19 cellular contexts compared by ENCODE assay signal in genomic region chr1:11537380-11537764, GRCh38. TPM values are rescaled to one million over a fixed set of nuclear protein-coding genes. Genes with fewer than 3 reads are reported as not detected.
DNase-seq lines count a peak whose midpoint lies in the region; ATAC-seq and TF ChIP-seq lines count a peak whose summit lies in the region.
"Had no signal": no experiment of that assay in that cellular context is flagged by ENCODE, and none has a peak within 500 bp of the region (broad histone marks: within the 10 kb centered on the region; RNA-seq: fewer than 3 reads in every experiment).

No MANE protein-coding gene starts in this region.

- H3K4me1 ChIP-seq in neural progenitor cell = no peaks in the 10 kb centered on the region
- no peaks in the 10 kb centered on the region for H3K4me1 ChIP-seq in osteoblast (ENCODE audit: insufficient read depth, low read length)
- H3K4me1 ChIP-seq in spleen = no peaks in the 10 kb centered on the region
- H3K4me1 ChIP-seq: Caco-2 had no signal

- TF ChIP-seq POLR2A in spleen (IDR thresholded peaks at IDR 0.05) = no peak

- peaks cover 5% of the 10 kb centered on the region for H3K27me3 Mint-ChIP-seq in neural progenitor cell (ENCODE audit: insufficient read depth, low read depth)
- no peaks in the 10 kb centered on the region for H3K27me3 Mint-ChIP-seq in activated T-helper 17 cell treated with anti-CD3 and anti-CD28 coated beads, Interleukin-2, amount 50 U/mL, for 72 hours

- H4K20me1 ChIP-seq in neural progenitor cell (ENCODE audit: low read depth) = peaks cover 4% of the 10 kb centered on the region
- H4K20me1 ChIP-seq in osteoblast (ENCODE audit: insufficient read depth, low read length) = no peaks in the 10 kb centered on the region

- H3K27me3 ChIP-seq in neural progenitor cell = no peaks in the 10 kb centered on the region
- H3K27me3 ChIP-seq in osteoblast (ENCODE audit: insufficient read depth, low read length) = no peaks in the 10 kb centered on the region
- H3K27me3 ChIP-seq in spleen (replicated peaks in 1 of 7) = peaks cover 0 to 52% (median 0%) of the 10 kb centered on the region in 7 donors
- H3K27me3 ChIP-seq: BLaER1 treated with 17β-estradiol and CSF1 and Interleukin-3, amounts not matched to agents 10 nM and 100 nM had no signal

- H2AFZ ChIP-seq in neural progenitor cell (replicated peaks) = no peak overlapping the region
- no peak overlapping the region for H2AFZ ChIP-seq in osteoblast (ENCODE audit: low read length)

- peak overlapping the region; percentile 50 for H3K27ac Mint-ChIP-seq in neural progenitor cell
- H3K27ac Mint-ChIP-seq in activated T-helper 17 cell treated with anti-CD3 and anti-CD28 coated beads, Interleukin-2, amount 50 U/mL, for 72 hours = no peak overlapping the region
- H3K27ac Mint-ChIP-seq: B cell; CD4-positive, alpha-beta T cell; CD8-positive, alpha-beta T cell had no signal

- peaks cover 5% of the 10 kb centered on the region for H3K4me1 Mint-ChIP-seq in neural progenitor cell
- no peaks in the 10 kb centered on the region for H3K4me1 Mint-ChIP-seq in activated T-helper 17 cell treated with anti-CD3 and anti-CD28 coated beads, Interleukin-2, amount 50 U/mL, for 72 hours
- H3K4me1 Mint-ChIP-seq: B cell had no signal

- WGBS in spleen, 5 donors = 69 to 77% (median 74%) methylated on average over 9 of the region's 9 CpGs

- H3K27ac ChIP-seq in neural progenitor cell (no peak overlapping the region), osteoblast (ENCODE audit: low read depth, low read length) (no peak overlapping the region), spleen (no peak overlapping the region)
- H3K27ac ChIP-seq: BLaER1 treated with 17β-estradiol and CSF1 and Interleukin-3, amounts not matched to agents 10 nM and 100 nM; C4-2B had no signal

- H3K4me2 ChIP-seq in neural progenitor cell (no peak overlapping the region), osteoblast (ENCODE audit: insufficient read depth, low read length) (no peak overlapping the region)
- H3K4me2 ChIP-seq: BLaER1 treated with 17β-estradiol and CSF1 and Interleukin-3, amounts not matched to agents 10 nM and 100 nM had no signal

- no peaks in the 10 kb centered on the region for H3K36me3 ChIP-seq in neural progenitor cell
- H3K36me3 ChIP-seq in osteoblast (ENCODE audit: insufficient read depth, low read length) = no peaks in the 10 kb centered on the region
- no peaks in the 10 kb centered on the region for H3K36me3 ChIP-seq in spleen
- H3K36me3 ChIP-seq: BLaER1 treated with 17β-estradiol and CSF1 and Interleukin-3, amounts not matched to agents 10 nM and 100 nM had no signal

- no peak overlapping the region for H3K9ac ChIP-seq in neural progenitor cell
- H3K9ac ChIP-seq: BLaER1 treated with 17β-estradiol and CSF1 and Interleukin-3, amounts not matched to agents 10 nM and 100 nM had no signal

- H3K9me3 Mint-ChIP-seq in neural progenitor cell = no peaks in the 10 kb centered on the region
- no peaks in the 10 kb centered on the region for H3K9me3 Mint-ChIP-seq in activated T-helper 17 cell treated with anti-CD3 and anti-CD28 coated beads, Interleukin-2, amount 50 U/mL, for 72 hours
- H3K9me3 Mint-ChIP-seq: CD4-positive, alpha-beta T cell; CD8-positive, alpha-beta T cell had no signal

- no peaks in the 10 kb centered on the region for H3F3A ChIP-seq in neural progenitor cell (ENCODE audit: low read depth)

- no peaks in the 10 kb centered on the region for H3K36me3 Mint-ChIP-seq in neural progenitor cell
- H3K36me3 Mint-ChIP-seq in activated T-helper 17 cell treated with anti-CD3 and anti-CD28 coated beads, Interleukin-2, amount 50 U/mL, for 72 hours (ENCODE audit: low read depth) = no peaks in the 10 kb centered on the region
- H3K36me3 Mint-ChIP-seq: CD8-positive, alpha-beta T cell had no signal

- ATAC-seq in activated T-helper 17 cell treated with anti-CD3 and anti-CD28 coated beads, Interleukin-2, amount 50 U/mL, for 72 hours (replicated peaks) = no peak
- ATAC-seq: CD8-positive, alpha-beta T cell had no signal

- TF ChIP-seq CTCF in neural progenitor cell (IDR thresholded peaks at IDR 0.05) = no peak
- TF ChIP-seq CTCF in osteoblast (IDR thresholded peaks at IDR 0.05; ENCODE audit: extremely low read depth, low read depth, low read length) = no peak
- no peak for TF ChIP-seq CTCF in spleen (IDR thresholded peaks at IDR 0.05 in 8 of 11, conservative IDR thresholded peaks at IDR 0.05 in 3 of 11)

- intact Hi-C loops in spleen (cut with DNase I; ENCODE audit: low total_unique reads) = no loop called here

- H3K4me3 Mint-ChIP-seq in neural progenitor cell = no peak overlapping the region
- H3K4me3 Mint-ChIP-seq in activated T-helper 17 cell treated with anti-CD3 and anti-CD28 coated beads, Interleukin-2, amount 50 U/mL, for 72 hours = no peak overlapping the region
- H3K4me3 Mint-ChIP-seq: B cell; CD4-positive, alpha-beta T cell; CD8-positive, alpha-beta T cell had no signal

- H3K79me2 ChIP-seq in neural progenitor cell (ENCODE audit: low read depth) (no peaks in the 10 kb centered on the region), osteoblast (ENCODE audit: insufficient read depth, low read length) (no peaks in the 10 kb centered on the region)

- DNase-seq in NCI-H82 (lab: John Stamatoyannopoulos, UW) (peak; percentile 57), NCI-H82 treated with DMSO at 0.1 percent for 48 hours (lab: John Stamatoyannopoulos, UW; ENCODE audit: unreplicated experiment) (no peak), neural progenitor cell (ENCODE audit: low spot score) (no peak), osteoblast (ENCODE audit: insufficient read length, low spot score, missing footprints) (peak; percentile 89), spleen (peak; percentile 20), H4 (ENCODE audit: low spot score) (no peak), T-helper 2 cell (no peak)
- DNase-seq: 8988T; AML-193; Caco-2; Calu3; CD4-positive, alpha-beta T cell; CD8-positive, alpha-beta T cell; DMS79 treated with DMSO at 0.1 percent for 48 hours; GF-D8 had no signal

- H3K4me3 ChIP-seq in neural progenitor cell (no peak overlapping the region), osteoblast (ENCODE audit: insufficient read depth, low read length) (no peak overlapping the region), spleen (no peak overlapping the region)
- H3K4me3 ChIP-seq: BLaER1 treated with 17β-estradiol and CSF1 and Interleukin-3, amounts not matched to agents 10 nM and 100 nM had no signal

- H3K9me3 ChIP-seq in neural progenitor cell (ENCODE audit: low read depth) = no peaks in the 10 kb centered on the region
- no peaks in the 10 kb centered on the region for H3K9me3 ChIP-seq in osteoblast (ENCODE audit: low read depth, low read length)
- H3K9me3 ChIP-seq in spleen = no peaks in the 10 kb centered on the region
- H3K9me3 ChIP-seq: BLaER1 treated with 17β-estradiol and CSF1 and Interleukin-3, amounts not matched to agents 10 nM and 100 nM; Caco-2 had no signal

RNA-seq across cellular contexts. Expression of gene DISP3, which starts 58.4 kb away (rescaled TPM):
- total RNA-seq in neural progenitor cell (ENCODE audit: low replicate concordance) (2.0 and 3.4 TPM in 2 replicates), osteoblast (under 0.01 TPM in 2 replicates), spleen (under 1 TPM; 0.32 to 0.69 (median 0.52) TPM)
- under 1 TPM; 0.06 to 0.35 (median 0.26) TPM for polyA plus RNA-seq in spleen
- total RNA-seq in H4 (2014; rRNA removed; shearing (Covaris generic)) = 0.27 and 0.31 TPM in 2 replicates
- 1 to 10 TPM in 1 of 2 donors, under 1 TPM in 1; 0.56 to 1.8 TPM for total RNA-seq in activated T-helper 17 cell treated with anti-CD3 and anti-CD28 coated beads, Interleukin-2, amount 50 U/mL, for 72 hours

Comparison
In these comparisons a context has a peak if more than half of its experiments do, and no peak if none do; other contexts are left out.
1. DNase-seq: peak in NCI-H82 (single experiment), osteoblast (single experiment) and spleen (single experiment); none in NCI-H82 treated with DMSO at 0.1 percent for 48 hours (single experiment), neural progenitor cell (single experiment), H4 (single experiment) and T-helper 2 cell (0 of 5).